Comparison of ENCODE assay signal across 2 cellular contexts in genomic region chr1:87167855-87168630, GRCh38.
TF ChIP-seq lines count a peak whose summit lies in the region.

No MANE protein-coding gene starts in this region.

TF ChIP-seq in SK-N-SH, 30 proteins besides CTCF, POLR2A, EP300 and RAD21 (continued from another document):
- TF ChIP-seq REST (IDR thresholded peaks at IDR 0.05; ENCODE audit: low read depth, low read length) (no peak), NRF1 (IDR thresholded peaks at IDR 0.05; ENCODE audit: low read depth, low read length) (no peak), SMC3 (IDR thresholded peaks at IDR 0.05; ENCODE audit: low read depth, low read length) (no peak), EZH2phosphoT487 (IDR thresholded peaks at IDR 0.05; ENCODE audit: borderline replicate concordance, low read depth) (no peak), ELF1 (IDR thresholded peaks at IDR 0.05) (no peak), GABPA (IDR thresholded peaks at IDR 0.05; ENCODE audit: low read depth) (no peak), USF1 (IDR thresholded peaks at IDR 0.05; ENCODE audit: borderline replicate concordance, low read depth) (no peak), MAX (IDR thresholded peaks at IDR 0.05; ENCODE audit: low read depth) (no peak), IRF3 (IDR thresholded peaks at IDR 0.05; ENCODE audit: low read depth, low read length) (no peak), YY1 (IDR thresholded peaks at IDR 0.05; ENCODE audit: low read depth) (no peak), POLR2AphosphoS5 (IDR thresholded peaks at IDR 0.05; ENCODE audit: low read depth, low read length) (no peak)

TF ChIP-seq in SK-N-SH treated with all-trans-retinoic acid at 6 μM for 48 hours, 23 proteins besides CTCF, POLR2A, EP300 and RAD21 (continued from another document):
- TF ChIP-seq CSRNP3 (CRISPR knock-in tag; IDR thresholded peaks at IDR 0.05) (no peak), POU6F1 (CRISPR knock-in tag; IDR thresholded peaks at IDR 0.05; ENCODE audit: borderline replicate concordance, low read depth) (no peak), ESRRG (CRISPR knock-in tag; IDR thresholded peaks at IDR 0.05) (no peak), SNAI2 (CRISPR knock-in tag; IDR thresholded peaks at IDR 0.05) (no peak), GLIS3 (CRISPR knock-in tag; IDR thresholded peaks at IDR 0.05) (no peak), ZNF70 (CRISPR knock-in tag; IDR thresholded peaks at IDR 0.05) (no peak)
